In the genomic region with DNA sequence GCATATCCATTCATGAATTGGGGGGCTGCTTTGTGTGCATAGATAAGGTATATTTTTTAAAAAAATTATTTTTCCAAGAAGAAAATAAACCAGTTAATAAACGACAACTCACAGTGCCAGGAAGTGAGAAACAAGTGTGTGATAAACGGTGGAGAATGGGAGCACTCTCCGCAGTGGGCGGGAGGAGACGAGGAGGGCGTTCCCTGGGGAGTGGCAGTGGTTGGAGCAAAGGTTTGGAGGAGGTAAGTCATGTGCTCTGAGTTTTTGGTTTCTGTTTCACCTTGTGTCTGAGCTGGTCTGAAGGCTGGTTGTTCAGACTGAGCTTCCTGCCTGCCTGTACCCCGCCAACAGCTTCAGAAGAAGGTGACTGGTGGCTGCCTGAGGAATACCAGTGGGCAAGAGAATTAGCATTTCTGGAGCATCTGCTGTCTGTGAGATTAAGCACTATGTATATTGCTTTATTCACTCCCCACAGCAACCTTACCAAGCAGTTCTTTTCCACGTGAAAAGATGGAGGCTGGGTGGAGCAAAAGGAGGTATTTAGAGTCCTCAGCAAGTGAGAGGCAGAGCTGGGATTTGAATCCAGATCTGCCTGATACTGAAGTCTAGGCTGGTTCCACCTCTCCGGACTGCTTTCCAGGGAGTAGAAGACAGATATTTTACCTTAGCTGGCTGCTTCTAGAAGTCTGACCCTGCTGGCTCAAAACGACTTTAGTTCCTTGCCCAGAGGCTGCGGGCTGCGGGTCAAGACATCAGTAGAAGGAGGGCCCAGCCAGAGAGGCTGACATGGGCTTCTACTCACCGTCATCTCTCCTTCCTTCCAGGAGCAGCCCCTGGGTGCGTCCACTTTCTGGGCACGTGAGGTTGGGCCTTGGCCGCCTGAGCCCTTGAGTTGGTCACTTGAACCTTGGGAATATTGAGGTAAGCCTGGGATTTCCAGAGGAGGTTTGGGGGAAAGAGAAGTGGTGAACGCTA, we compare ENCODE assay signal across 8 cellular contexts. TPM values are rescaled to one million over a fixed set of nuclear protein-coding genes. Genes with fewer than 3 reads are reported as not detected.
DNase-seq lines count a peak whose midpoint lies in the region; FAIRE-seq and TF ChIP-seq lines count a peak whose summit lies in the region.

No MANE protein-coding gene starts in this region.

- CTCF ChIA-PET in HEK293T (lab: Yijun Ruan, JAX) = interaction anchor here (0.6 to 2.1 kb wide), 3 partner anchors 51 to 277 kb away, joined by 4 to 30 read pairs (median 12); a partner anchor contains a TSS

- peaks cover 31% of the 10 kb centered on the region for H3K4me1 ChIP-seq in MM.1S (ENCODE audit: low read length)

- no peaks in the 10 kb centered on the region for H3K27me3 ChIP-seq in MM.1S (replicated peaks; ENCODE audit: insufficient read depth, low read length)

- FAIRE-seq in frontal cortex (lab: Jason Lieb, UNC) = no peak

- no peaks in the 10 kb centered on the region for H3K9me3 ChIP-seq in MM.1S (replicated peaks; ENCODE audit: insufficient read depth, low read length)
- no peaks in the 10 kb centered on the region for H3K9me3 ChIP-seq in SK-N-MC (ENCODE audit: low read depth, low read length)

- H3F3A ChIP-seq in MM.1S (ENCODE audit: insufficient read depth, low read length) = peaks cover 24% of the 10 kb centered on the region

- H3K4me3 ChIP-seq in MM.1S (ENCODE audit: low read length) (peak overlapping the region; percentile 89), SK-N-MC (peak overlapping the region; percentile 82)

- POLR2A ChIA-PET in HEK293T (lab: Yijun Ruan, JAX) = interaction anchor here (1.1 kb wide), 2 partner anchors 51 to 218 kb away, joined by 3 to 4 read pairs; a partner anchor contains a TSS

- H4K20me1 ChIP-seq in MM.1S (ENCODE audit: insufficient read depth, low read length) = no peaks in the 10 kb centered on the region

- DNase-seq in HEK293T (ENCODE audit: extremely low spot score) (peak; percentile 38), MM.1S (peak; percentile 97), SK-N-MC (ENCODE audit: low read depth, low spot score) (no peak), inferior parietal cortex (ENCODE audit: extremely low spot score) (peak; percentile 13), frontal cortex (ENCODE audit: low spot score in 2 of 2) (no peak)
- peak; percentile 86 for DNase-seq in activated naive CD4-positive, alpha-beta T cell treated with anti-CD3 and anti-CD28 coated beads, Interleukin-2, amount 50 U/mL, for 16 hours
- peak; percentile 65 to 67 (median 65) for DNase-seq in stimulated activated CD4-positive, alpha-beta T cell treated with anti-CD3 and anti-CD28 coated beads, TNF-alpha, amount 100 ng/mL, for 1 hour (ENCODE audit: low read depth in 3 of 3, low spot score in 1 of 3)

- TF ChIP-seq CTCF in GM12873 (IDR thresholded peaks at IDR 0.05; ENCODE audit: insufficient read depth, low read depth, low read length, missing control alignments) = peak; percentile 24
- no peak for TF ChIP-seq CTCF in MM.1S (IDR thresholded peaks at IDR 0.05; ENCODE audit: low read length)

- H3K9ac ChIP-seq in MM.1S (ENCODE audit: low read length) (peak overlapping the region; percentile 97), SK-N-MC (ENCODE audit: insufficient read length) (peak overlapping the region; percentile 57)

- H3K79me2 ChIP-seq in MM.1S (ENCODE audit: low read length) = peaks cover 64% of the 10 kb centered on the region

- H3K4me2 ChIP-seq in MM.1S (ENCODE audit: low read depth, low read length) = peak overlapping the region; percentile 81

- peak overlapping the region; percentile 36 for H2AFZ ChIP-seq in MM.1S (ENCODE audit: low read length)

- H3K27ac ChIP-seq in MM.1S (ENCODE audit: low read length) (peak overlapping the region; percentile 94), SK-N-MC (peak overlapping the region; percentile 60)

- H3K36me3 ChIP-seq in MM.1S (replicated peaks; ENCODE audit: insufficient read depth, low read length) (peaks cover 6% of the 10 kb centered on the region), SK-N-MC (ENCODE audit: insufficient read depth, low read length) (no peaks in the 10 kb centered on the region)

- no peaks in the 10 kb centered on the region for H3K9me2 ChIP-seq in MM.1S (replicated peaks; ENCODE audit: insufficient read depth, low read length)

TF ChIP-seq in HEK293T, 16 proteins besides CTCF, POLR2A, EP300 and RAD21:
- TF ChIP-seq SUZ12 (IDR thresholded peaks at IDR 0.05) (no peak), L3MBTL2 (conservative IDR thresholded peaks at IDR 0.05) (peak; percentile 28; the same call in 1 of the 2 replicates)

RNA-seq across cellular contexts. Expression of a gene that starts 26.9 kb away (rescaled TPM):
- total RNA-seq in frontal cortex = 1.6 TPM

RNA-seq across cellular contexts. Expression of a gene that starts 50.5 kb away (rescaled TPM):
- 2.4 TPM for total RNA-seq in frontal cortex

Comparison
In these comparisons a context has a peak if more than half of its experiments do, and no peak if none do; other contexts are left out.
1. DNase-seq: peak in HEK293T (single experiment), MM.1S (single experiment), activated naive CD4-positive, alpha-beta T cell treated with anti-CD3 and anti-CD28 coated beads, Interleukin-2, amount 50 U/mL, for 16 hours (single experiment), inferior parietal cortex (single experiment) and stimulated activated CD4-positive, alpha-beta T cell treated with anti-CD3 and anti-CD28 coated beads, TNF-alpha, amount 100 ng/mL, for 1 hour (3 of 3); none in SK-N-MC (single experiment) and frontal cortex (0 of 2).